In genomic region chr10:123009105-123009805, GRCh38 we compare ENCODE assay signal across 8 cellular contexts. TPM values are rescaled to one million over a fixed set of nuclear protein-coding genes. Genes with fewer than 3 reads are reported as not detected.
DNase-seq lines count a peak whose midpoint lies in the region; ATAC-seq and TF ChIP-seq lines count a peak whose summit lies in the region.

No MANE protein-coding gene starts in this region.

- H3K27ac Mint-ChIP-seq in activated naive CD4-positive, alpha-beta T cell treated with anti-CD3 and anti-CD28 coated beads for 36 hours, result peak overlapping the region; percentile 98

- H3K4me1 ChIP-seq in cardiac muscle cell (ENCODE audit: low read depth), result peaks cover 13% of the 10 kb centered on the region

- peak; percentile 42 for DNase-seq in ELF-1 (ENCODE audit: low read depth, low spot score)
- peak; percentile 33 for DNase-seq in KG1 (lab: John Stamatoyannopoulos, UW)
- DNase-seq in activated naive CD4-positive, alpha-beta T cell treated with anti-CD3 and anti-CD28 coated beads for 36 hours, result peak; percentile 18
- peak; percentile 8 to 43 for DNase-seq in cardiac muscle cell (ENCODE audit: low read depth in 1 of 2, low spot score in 1 of 2)
- peak in 9 of 10 donors; percentile 15 to 87 (median 28) for DNase-seq in posterior cingulate gyrus
- DNase-seq in GDM1 (lab: John Stamatoyannopoulos, UW), result no peak
- DNase-seq in MV-4-11 (lab: John Stamatoyannopoulos, UW), result no peak

- H3K9me3 Mint-ChIP-seq in activated naive CD4-positive, alpha-beta T cell treated with anti-CD3 and anti-CD28 coated beads for 36 hours, result no peaks in the 10 kb centered on the region

- no peaks in the 10 kb centered on the region for H3K27me3 Mint-ChIP-seq in activated naive CD4-positive, alpha-beta T cell treated with anti-CD3 and anti-CD28 coated beads for 36 hours (ENCODE audit: low read depth)

- H3K4me1 Mint-ChIP-seq in activated naive CD4-positive, alpha-beta T cell treated with anti-CD3 and anti-CD28 coated beads for 36 hours (ENCODE audit: low read depth), result peaks cover 31% of the 10 kb centered on the region

- H3K36me3 ChIP-seq in cardiac muscle cell, result no peaks in the 10 kb centered on the region

- TF ChIP-seq CTCF in cardiac muscle cell (IDR thresholded peaks at IDR 0.05; ENCODE audit: low read depth, low read length), result no peak

- peak; percentile 8 for ATAC-seq in GM21423 (IDR thresholded peaks at IDR 0.05; ENCODE audit: unreplicated experiment)

- H3K27ac ChIP-seq in cardiac muscle cell, result peak overlapping the region; percentile 58

- H3K4me3 ChIP-seq in cardiac muscle cell, result peak overlapping the region; percentile 88

- intact Hi-C loops in activated naive CD4-positive, alpha-beta T cell treated with anti-CD3 and anti-CD28 coated beads for 36 hours (cut with micrococcal nuclease), result loop anchor here (2.0 to 5.0 kb wide), 3 partner anchors 280 to 1408 kb away; partner anchors contain the start of genes ATE1 and OAT
- intact Hi-C loops in posterior cingulate gyrus (cut with DNase I), result loop anchor here (1.0 kb wide), 1 partner anchor 23 kb away; no protein-coding TSS in a partner anchor

- peak overlapping the region; percentile 100 for H3K4me3 Mint-ChIP-seq in activated naive CD4-positive, alpha-beta T cell treated with anti-CD3 and anti-CD28 coated beads for 36 hours

- H3K9me3 ChIP-seq in cardiac muscle cell (ENCODE audit: low read depth), result no peaks in the 10 kb centered on the region

- no peaks in the 10 kb centered on the region for H3K27me3 ChIP-seq in cardiac muscle cell

- H3K36me3 Mint-ChIP-seq in activated naive CD4-positive, alpha-beta T cell treated with anti-CD3 and anti-CD28 coated beads for 36 hours (ENCODE audit: low read depth), result peaks cover 16% of the 10 kb centered on the region

- CTCF ChIA-PET in activated naive CD4-positive, alpha-beta T cell treated with anti-CD3 and anti-CD28 coated beads for 36 hours (lab: Charles Lee), result no interaction called here

RNA-seq across cellular contexts. Expression of gene ACADSB, which starts 0.4 kb away (rescaled TPM):
- total RNA-seq in activated naive CD4-positive, alpha-beta T cell treated with anti-CD3 and anti-CD28 coated beads for 36 hours, result 10 to 100 TPM; 19.8 to 21.8 TPM
- 14.3 and 14.7 TPM in 2 replicates for total RNA-seq in cardiac muscle cell
- 16.0 and 22.0 TPM in 2 replicates for polyA plus RNA-seq in cardiac muscle cell

RNA-seq across cellular contexts. Expression of gene IKZF5, which starts 0.7 kb away (rescaled TPM):
- 10 to 100 TPM; 15.3 to 16.2 TPM for total RNA-seq in activated naive CD4-positive, alpha-beta T cell treated with anti-CD3 and anti-CD28 coated beads for 36 hours
- 2.9 and 6.0 TPM in 2 replicates for total RNA-seq in cardiac muscle cell
- 7.9 and 10.1 TPM in 2 replicates for polyA plus RNA-seq in cardiac muscle cell

RNA-seq across cellular contexts. Expression of gene PSTK, which starts 29.1 kb away (rescaled TPM):
- 1 to 10 TPM; 3.9 to 4.2 TPM for total RNA-seq in activated naive CD4-positive, alpha-beta T cell treated with anti-CD3 and anti-CD28 coated beads for 36 hours
- total RNA-seq in cardiac muscle cell, result 6.9 and 7.5 TPM in 2 replicates
- 12.9 and 13.5 TPM in 2 replicates for polyA plus RNA-seq in cardiac muscle cell

RNA-seq across cellular contexts. Expression of gene C10orf88, which starts 55.2 kb away (rescaled TPM):
- total RNA-seq in activated naive CD4-positive, alpha-beta T cell treated with anti-CD3 and anti-CD28 coated beads for 36 hours, result 1 to 10 TPM; 4.2 to 5.2 TPM
- 5.8 and 7.6 TPM in 2 replicates for total RNA-seq in cardiac muscle cell
- 11.4 and 17.4 TPM in 2 replicates for polyA plus RNA-seq in cardiac muscle cell

Comparison
In these comparisons a context has a peak if more than half of its experiments do, and no peak if none do; other contexts are left out.
1. DNase-seq: peak in ELF-1 (single experiment), KG1 (single experiment), activated naive CD4-positive, alpha-beta T cell treated with anti-CD3 and anti-CD28 coated beads for 36 hours (single experiment), cardiac muscle cell (2 of 2) and posterior cingulate gyrus (9 of 10); none in GDM1 (single experiment) and MV-4-11 (single experiment).